10 cellular contexts compared by ENCODE assay signal in genomic region chr12:52181757-52182156, GRCh38. TPM values are rescaled to one million over a fixed set of nuclear protein-coding genes. Genes with fewer than 3 reads are reported as not detected.
DNase-seq lines count a peak whose midpoint lies in the region; ATAC-seq and TF ChIP-seq lines count a peak whose summit lies in the region.
"Had no signal": no experiment of that assay in that cellular context is flagged by ENCODE, and none has a peak within 500 bp of the region (broad histone marks: within the 10 kb centered on the region; RNA-seq: fewer than 3 reads in every experiment).

No MANE protein-coding gene starts in this region.

- no peak for DNase-seq in HCT116 (ENCODE audit: low read depth, low spot score)
- DNase-seq in NCI-H2107 (lab: John Stamatoyannopoulos, UW): peak; percentile 78
- peak; percentile 66 to 71 for DNase-seq in cardiac fibroblast (ENCODE audit: low read depth in 2 of 2)
- no peak for DNase-seq in progenitor cell of endocrine pancreas (ENCODE audit: low spot score, unreplicated experiment)
- DNase-seq in NK-92 treated with Interleukin-12 subunit alpha and Interleukin-12 subunit beta, amount 100 ng/mL, for 24 hours (lab: John Stamatoyannopoulos, UW): no peak
- no peak for DNase-seq in cerebellum (ENCODE audit: low spot score)
- DNase-seq in cerebellar nuclear complex (lab: John Stamatoyannopoulos, UW): no peak
- DNase-seq: KG1, midbrain had no signal

- peak overlapping the region; percentile 52 for H3K9ac ChIP-seq in HCT116 (ENCODE audit: low read length)

- H3K4me3 Mint-ChIP-seq in progenitor cell of endocrine pancreas (ENCODE audit: low read depth): no peak overlapping the region

- no peaks in the 10 kb centered on the region for H3K27me3 ChIP-seq in HCT116 (ENCODE audit: insufficient read depth, low read length)

- H3K4me1 Mint-ChIP-seq in progenitor cell of endocrine pancreas (ENCODE audit: low read depth): peaks cover 4% of the 10 kb centered on the region

- H3K36me3 ChIP-seq in HCT116 (ENCODE audit: control insufficient read depth in 1 of 2, insufficient read depth in 2 of 2, low read length in 2 of 2): no peaks in the 10 kb centered on the region

- POLR2A ChIA-PET in HCT116 (lab: Charles Lee): interaction anchor here (0.7 to 1.3 kb wide), 2 partner anchors 10 to 22 kb away, joined by 3 to 9 read pairs; partner anchors contain the start of gene KRT80

- H2AFZ ChIP-seq in HCT116 (ENCODE audit: low read depth, low read length, poor library complexity, severe bottlenecking): no peak overlapping the region

- peak overlapping the region; percentile 64 for H3K27ac Mint-ChIP-seq in progenitor cell of endocrine pancreas

- H3K4me3 ChIP-seq in HCT116 (replicated peaks in 1 of 2; ENCODE audit: low read depth in 1 of 2, low read length in 2 of 2) (no peak overlapping the region), cardiac fibroblast (replicated peaks in 1 of 2; ENCODE audit: low read depth in 2 of 2, low read length in 2 of 2) (no peak overlapping the region)

- no peak for TF ChIP-seq RAD21 in HCT116 (IDR thresholded peaks at IDR 0.05; ENCODE audit: low read depth)

- no TSS peak for BruUV-seq in HCT116 (replicated peaks; lab: Mats Ljungman, UMichigan)

- peak; percentile 65 for ATAC-seq in HCT116

- no peaks in the 10 kb centered on the region for H3K79me2 ChIP-seq in HCT116 (ENCODE audit: insufficient read depth, low read length)

- peaks cover 44% of the 10 kb centered on the region for H3K27me3 Mint-ChIP-seq in progenitor cell of endocrine pancreas

- peaks cover 32 to 71% of the 10 kb centered on the region in 2 experiments for H3K4me1 ChIP-seq in HCT116 (ENCODE audit: control insufficient read depth in 1 of 2, insufficient read depth in 2 of 2, low read length in 2 of 2)

- RAD21 ChIA-PET in HCT116 (lab: Charles Lee; ENCODE audit: low non-redundant PET in 1 of 2, low total read pairs in 2 of 2, uncharacterized antibody in 2 of 2, unreplicated experiment in 2 of 2): no interaction called here

- CTCF ChIA-PET in HCT116 (lab: Charles Lee): interaction anchor here (1.0 to 2.3 kb wide), 3 partner anchors 9 to 40 kb away, joined by 3 to 8 read pairs (median 3); no protein-coding TSS in a partner anchor

- H3K9me3 Mint-ChIP-seq in progenitor cell of endocrine pancreas (ENCODE audit: low read depth): no peaks in the 10 kb centered on the region

- intact Hi-C loops in HCT116 (cut with micrococcal nuclease): no loop called here

- H3K4me2 ChIP-seq in HCT116 (ENCODE audit: low read length): peak overlapping the region; percentile 57

- no peaks in the 10 kb centered on the region for H3K36me3 Mint-ChIP-seq in progenitor cell of endocrine pancreas (ENCODE audit: insufficient read depth)

- 0 out of 2 replicates have a peak overlapping the region, but pooled peaks have one; percentile 6 for H3K27ac ChIP-seq in HCT116 (ENCODE audit: low read depth, low read length)

- no peaks in the 10 kb centered on the region for H3K9me2 ChIP-seq in HCT116 (ENCODE audit: insufficient read depth)

- no peak for TF ChIP-seq POLR2A in HCT116 (IDR thresholded peaks at IDR 0.05; ENCODE audit: borderline replicate concordance, extremely low read depth, insufficient read depth, insufficient read length)

- no peaks in the 10 kb centered on the region for H3K9me3 ChIP-seq in HCT116 (ENCODE audit: control insufficient read depth in 1 of 2, insufficient read depth in 1 of 2, low read depth in 1 of 2, low read length in 2 of 2)

- TF ChIP-seq CTCF in HCT116 (IDR thresholded peaks at IDR 0.05 in 2 of 3, conservative IDR thresholded peaks at IDR 0.05 in 1 of 3; ENCODE audit: borderline replicate concordance in 1 of 3, insufficient read depth in 1 of 3, low read depth in 2 of 3, low read length in 2 of 3) (no peak), cardiac fibroblast (IDR thresholded peaks at IDR 0.05; ENCODE audit: low read depth, low read length) (no peak), progenitor cell of endocrine pancreas (IDR thresholded peaks at IDR 0.05; ENCODE audit: unreplicated experiment) (no peak)

- H4K20me1 ChIP-seq in HCT116 (ENCODE audit: insufficient read depth): no peaks in the 10 kb centered on the region

TF ChIP-seq in HCT116, 20 proteins besides CTCF, POLR2A, EP300 and RAD21:
- TF ChIP-seq FOSL1 (IDR thresholded peaks at IDR 0.05; ENCODE audit: low read depth) (no peak), REST (IDR thresholded peaks at IDR 0.05; ENCODE audit: low read depth) (no peak), YY1 (IDR thresholded peaks at IDR 0.05; ENCODE audit: extremely low read depth, insufficient replicate concordance, low read depth, low read length) (no peak), CBX3 (IDR thresholded peaks at IDR 0.05; ENCODE audit: low read depth) (no peak), ZFX (IDR thresholded peaks at IDR 0.05) (no peak), TCF7L2 (IDR thresholded peaks at IDR 0.05; ENCODE audit: borderline replicate concordance, extremely low read depth, insufficient read depth, insufficient read length) (no peak), EZH2phosphoT487 (IDR thresholded peaks at IDR 0.05; ENCODE audit: borderline replicate concordance) (no peak), SIN3A (IDR thresholded peaks at IDR 0.05; ENCODE audit: low read depth) (no peak), EGR1 (IDR thresholded peaks at IDR 0.05; ENCODE audit: low read depth) (no peak), SRF (IDR thresholded peaks at IDR 0.05; ENCODE audit: low read depth) (no peak), CEBPB (IDR thresholded peaks at IDR 0.05; ENCODE audit: low read depth) (no peak), ELF1 (IDR thresholded peaks at IDR 0.05; ENCODE audit: borderline replicate concordance, low read depth) (no peak), JUND (IDR thresholded peaks at IDR 0.05) (no peak), ZNF274 (IDR thresholded peaks at IDR 0.05; ENCODE audit: low read depth, low read length) (no peak), EZH2 (IDR thresholded peaks at IDR 0.05) (no peak), POLR2AphosphoS5 (IDR thresholded peaks at IDR 0.05; ENCODE audit: low read depth, low read length) (no peak), SP1 (IDR thresholded peaks at IDR 0.05; ENCODE audit: low read depth) (no peak)
- TF ChIP-seq, protein P1, sequence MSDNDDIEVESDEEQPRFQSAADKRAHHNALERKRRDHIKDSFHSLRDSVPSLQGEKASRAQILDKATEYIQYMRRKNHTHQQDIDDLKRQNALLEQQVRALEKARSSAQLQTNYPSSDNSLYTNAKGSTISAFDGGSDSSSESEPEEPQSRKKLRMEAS (IDR thresholded peaks at IDR 0.05): no peak
- TF ChIP-seq, protein P2, sequence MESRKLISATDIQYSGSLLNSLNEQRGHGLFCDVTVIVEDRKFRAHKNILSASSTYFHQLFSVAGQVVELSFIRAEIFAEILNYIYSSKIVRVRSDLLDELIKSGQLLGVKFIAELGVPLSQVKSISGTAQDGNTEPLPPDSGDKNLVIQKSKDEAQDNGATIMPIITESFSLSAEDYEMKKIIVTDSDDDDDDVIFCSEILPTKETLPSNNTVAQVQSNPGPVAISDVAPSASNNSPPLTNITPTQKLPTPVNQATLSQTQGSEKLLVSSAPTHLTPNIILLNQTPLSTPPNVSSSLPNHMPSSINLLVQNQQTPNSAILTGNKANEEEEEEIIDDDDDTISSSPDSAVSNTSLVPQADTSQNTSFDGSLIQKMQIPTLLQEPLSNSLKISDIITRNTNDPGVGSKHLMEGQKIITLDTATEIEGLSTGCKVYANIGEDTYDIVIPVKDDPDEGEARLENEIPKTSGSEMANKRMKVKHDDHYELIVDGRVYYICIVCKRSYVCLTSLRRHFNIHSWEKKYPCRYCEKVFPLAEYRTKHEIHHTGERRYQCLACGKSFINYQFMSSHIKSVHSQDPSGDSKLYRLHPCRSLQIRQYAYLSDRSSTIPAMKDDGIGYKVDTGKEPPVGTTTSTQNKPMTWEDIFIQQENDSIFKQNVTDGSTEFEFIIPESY (IDR thresholded peaks at IDR 0.05; ENCODE audit: extremely low read depth, insufficient replicate concordance, low read length): no peak
- TF ChIP-seq, protein P3, sequence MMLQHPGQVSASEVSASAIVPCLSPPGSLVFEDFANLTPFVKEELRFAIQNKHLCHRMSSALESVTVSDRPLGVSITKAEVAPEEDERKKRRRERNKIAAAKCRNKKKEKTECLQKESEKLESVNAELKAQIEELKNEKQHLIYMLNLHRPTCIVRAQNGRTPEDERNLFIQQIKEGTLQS (IDR thresholded peaks at IDR 0.05): no peak

RNA-seq across cellular contexts. Expression of gene KRT80, which starts 10.1 kb away (rescaled TPM):
- total RNA-seq in HCT116 (2021; ENCODE audit: unreplicated experiment): 8.8 TPM
- 14.4 and 24.3 TPM in 2 replicates for polyA plus RNA-seq in HCT116 (2012)
- total RNA-seq in progenitor cell of endocrine pancreas: 0.07 and 0.20 TPM in 2 replicates
- not detected for total RNA-seq in cerebellum
- total RNA-seq: T-helper 2 cell treated with Interferon-gamma antibody and Interleukin-4, amounts not matched to agents 100 ng/mL and 5 ng/mL, for 36 hours had no signal

RNA-seq across cellular contexts. Expression of gene KRT7, which starts 51.3 kb away (rescaled TPM):
- total RNA-seq in HCT116 (2021; ENCODE audit: unreplicated experiment) (72.6 TPM), progenitor cell of endocrine pancreas (11.6 and 18.2 TPM in 2 replicates), cerebellum (not detected)
- polyA plus RNA-seq in HCT116 (2012): 96.4 and 207 TPM in 2 replicates

Comparison
In these comparisons a context has a peak if more than half of its experiments do, and no peak if none do; other contexts are left out.
1. DNase-seq: peak in NCI-H2107 (single experiment) and cardiac fibroblast (2 of 2); none in HCT116 (single experiment), progenitor cell of endocrine pancreas (single experiment), NK-92 treated with Interleukin-12 subunit alpha and Interleukin-12 subunit beta, amount 100 ng/mL, for 24 hours (single experiment), cerebellum (single experiment) and cerebellar nuclear complex (0 of 2).
2. RNA of gene KRT7, which starts 51.3 kb away (total RNA-seq): 72.6 TPM in HCT116 (single experiment) and 11.6 to 18.2 TPM in progenitor cell of endocrine pancreas; not detected in cerebellum (single experiment); every median in the first group is over 10 times any median in the second.